ENCODE assay signal across 9 cellular contexts in genomic region chr18:76518073-76518472, GRCh38. TPM values are rescaled to one million over a fixed set of nuclear protein-coding genes. Genes with fewer than 3 reads are reported as not detected.
DNase-seq lines count a peak whose midpoint lies in the region; ATAC-seq and TF ChIP-seq lines count a peak whose summit lies in the region.
"Had no signal": no experiment of that assay in that cellular context is flagged by ENCODE, and none has a peak within 500 bp of the region (broad histone marks: within the 10 kb centered on the region; RNA-seq: fewer than 3 reads in every experiment).

No MANE protein-coding gene starts in this region.

- TF ChIP-seq CTCF in ascending aorta (IDR thresholded peaks at IDR 0.05): no peak
- TF ChIP-seq CTCF in vagina (IDR thresholded peaks at IDR 0.05): no peak

- H3K36me3 ChIP-seq in ascending aorta (no peaks in the 10 kb centered on the region), mesodermal cell (ENCODE audit: control insufficient read depth, insufficient read depth, low read length) (no peaks in the 10 kb centered on the region), vagina (no peaks in the 10 kb centered on the region)
- H3K36me3 ChIP-seq: cardiac muscle cell had no signal

- no peaks in the 10 kb centered on the region for H3K36me3 Mint-ChIP-seq in stimulated activated naive CD8-positive, alpha-beta T cell treated with anti-CD3 and anti-CD28 coated beads, Interleukin-15, Interleukin-2, amounts not matched to agents 100 ng/mL and 50 ng/mL, for 24 hours (ENCODE audit: low read depth)

- peak overlapping the region; percentile 57 for H3K4me3 Mint-ChIP-seq in stimulated activated naive CD8-positive, alpha-beta T cell treated with anti-CD3 and anti-CD28 coated beads, Interleukin-15, Interleukin-2, amounts not matched to agents 100 ng/mL and 50 ng/mL, for 24 hours

- H3K27ac ChIP-seq in ascending aorta (no peak overlapping the region), mesodermal cell (ENCODE audit: low read depth, low read length, severe bottlenecking) (peak overlapping the region; percentile 41), vagina (peak overlapping the region; percentile 91)
- H3K27ac ChIP-seq: cardiac muscle cell had no signal

- peak overlapping the region; percentile 36 to 41 for H3K4me3 ChIP-seq in ascending aorta
- H3K4me3 ChIP-seq in mesodermal cell (ENCODE audit: extremely low read depth, insufficient read depth, low read length, poor library complexity, severe bottlenecking): peak overlapping the region; percentile 10
- H3K4me3 ChIP-seq in vagina: peak overlapping the region; percentile 30 to 38

- DNase-seq in stimulated activated naive CD8-positive, alpha-beta T cell treated with anti-CD3 and anti-CD28 coated beads, Interleukin-15, Interleukin-2, amounts not matched to agents 100 U/mL and 50 U/mL, for 24 hours: no peak
- DNase-seq in ascending aorta (ENCODE audit: low spot score in 2 of 2) (no peak), vagina (ENCODE audit: extremely low spot score in 2 of 2) (no peak), HuH-7.5 (ENCODE audit: low spot score) (no peak), NCI-H82 treated with DMSO at 0.1 percent for 48 hours (lab: John Stamatoyannopoulos, UW; ENCODE audit: unreplicated experiment) (no peak)

- H3K27me3 Mint-ChIP-seq in stimulated activated naive CD8-positive, alpha-beta T cell treated with anti-CD3 and anti-CD28 coated beads, Interleukin-15, Interleukin-2, amounts not matched to agents 100 ng/mL and 50 ng/mL, for 24 hours: peaks cover 40% of the 10 kb centered on the region

- WGBS in mesodermal cell (ENCODE audit: insufficient coverage in 2 of 2), 2 experiments: 29 to 69% methylated on average over 1 to 2 of the region's 5 CpGs

- peaks cover 21% of the 10 kb centered on the region for H3K4me1 Mint-ChIP-seq in stimulated activated naive CD8-positive, alpha-beta T cell treated with anti-CD3 and anti-CD28 coated beads, Interleukin-15, Interleukin-2, amounts not matched to agents 100 ng/mL and 50 ng/mL, for 24 hours (ENCODE audit: low read depth)

- H3K27ac Mint-ChIP-seq in stimulated activated naive CD8-positive, alpha-beta T cell treated with anti-CD3 and anti-CD28 coated beads, Interleukin-15, Interleukin-2, amounts not matched to agents 100 ng/mL and 50 ng/mL, for 24 hours: no peak overlapping the region

- H3K4me1 ChIP-seq in ascending aorta (no peaks in the 10 kb centered on the region), mesodermal cell (ENCODE audit: control insufficient read depth, insufficient read depth, low read length, poor library complexity, severe bottlenecking) (no peaks in the 10 kb centered on the region), vagina (no peaks in the 10 kb centered on the region)

- ATAC-seq in stimulated activated naive CD8-positive, alpha-beta T cell treated with anti-CD3 and anti-CD28 coated beads, Interleukin-15, Interleukin-2, amounts not matched to agents 100 U/mL and 50 U/mL, for 24 hours: no peak
- no peak for ATAC-seq in GM21515 (IDR thresholded peaks at IDR 0.05; ENCODE audit: unreplicated experiment)

- TF ChIP-seq POLR2A in vagina (IDR thresholded peaks at IDR 0.05): no peak

- no peaks in the 10 kb centered on the region for H3K9me3 Mint-ChIP-seq in stimulated activated naive CD8-positive, alpha-beta T cell treated with anti-CD3 and anti-CD28 coated beads, Interleukin-15, Interleukin-2, amounts not matched to agents 100 ng/mL and 50 ng/mL, for 24 hours

- H3K9me3 ChIP-seq in ascending aorta (no peaks in the 10 kb centered on the region), mesodermal cell (ENCODE audit: control insufficient read depth, low read length) (no peaks in the 10 kb centered on the region), vagina (no peaks in the 10 kb centered on the region)

- H3K27me3 ChIP-seq in ascending aorta: no peaks in the 10 kb centered on the region
- H3K27me3 ChIP-seq in vagina: no peaks in the 10 kb centered on the region
- H3K27me3 ChIP-seq: cardiac muscle cell had no signal

- intact Hi-C loops in ascending aorta (cut with DNase I): no loop called here
- intact Hi-C loops in vagina (cut with DNase I): no loop called here

RNA-seq across cellular contexts. Expression of gene ZNF516, which starts 23.0 kb away (rescaled TPM):
- 21.6 TPM for total RNA-seq in ascending aorta
- 56.5 TPM for polyA plus RNA-seq in mesodermal cell (2013, experiment 1 of 2)
- 65.2 TPM for polyA plus RNA-seq in mesodermal cell (2013, experiment 2 of 2)
- total RNA-seq in vagina: 46.4 TPM

Comparison
In these comparisons a context has a peak if more than half of its experiments do, and no peak if none do; other contexts are left out.
1. H3K27ac ChIP-seq: peak in mesodermal cell (single experiment) and vagina (single experiment); none in ascending aorta (0 of 2).
2. Peak in every context shown above with its lines, with median percentiles within 50 percentile points of each other: H3K4me3 ChIP-seq.